In the genomic region with DNA sequence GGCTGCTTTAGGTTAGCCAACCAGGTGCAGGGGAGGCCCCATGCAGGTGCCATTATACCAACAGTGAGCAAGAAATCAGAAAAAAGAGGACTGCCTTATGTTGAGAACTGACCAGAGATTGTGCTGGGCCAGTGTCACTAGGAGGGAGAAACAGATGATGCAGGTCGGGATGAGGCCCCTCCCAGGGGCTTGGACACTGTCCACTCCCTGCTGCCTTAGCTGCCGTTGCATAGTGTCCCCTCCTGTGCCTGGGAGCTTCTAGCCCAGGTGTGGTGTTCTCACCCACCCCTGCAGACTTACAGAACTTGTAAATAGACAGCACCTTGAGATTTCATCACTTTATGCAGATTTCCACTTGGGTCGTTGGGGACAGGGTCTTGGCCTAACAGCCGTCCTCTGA, we compare ENCODE assay signal across 32 cellular contexts.
"Had no signal": no experiment of that assay in that cellular context is flagged by ENCODE, and none has a peak within 500 bp of the region (broad histone marks: within the 10 kb centered on the region; RNA-seq: fewer than 3 reads in every experiment).

No MANE protein-coding gene starts in this region.

- H3K4me1 ChIP-seq: foreskin keratinocyte, stomach had no signal

- H3K4me3 Mint-ChIP-seq: activated CD4-positive, alpha-beta memory T cell treated with anti-CD3 and anti-CD28 coated beads, Interleukin-2, amount 10 ng/mL, durations not matched to agents 7 days and 5 days; activated CD4-positive, alpha-beta T cell treated with anti-CD3 and anti-CD28 coated beads, Interleukin-2, amount 10 ng/mL, durations not matched to agents 24 days and 14 days; activated CD8-positive, alpha-beta memory T cell treated with anti-CD3 and anti-CD28 coated beads, Interleukin-2, amount 10 ng/mL, durations not matched to agents 7 days and 5 days; activated naive CD4-positive, alpha-beta T cell treated with anti-CD3 and anti-CD28 coated beads for 36 hours; dendritic cell treated with granulocyte-macrophage colony-stimulating factor and Interleukin-4, amounts not matched to agents 40 ng/mL and 50 ng/mL, for 4 days; nephron progenitor cell; stimulated activated memory B cell treated with anti-CD40 and anti-IgM and Interleukin-4, amounts not matched to agents 10 μg/mL and 1 μg/mL and 100 μg/mL, for 72 hours; T-helper 1 cell treated with Interleukin-12 subunit alpha and Interleukin-12 subunit beta and Interleukin-4 antibody, amounts not matched to agents 30 μg/mL and 1 μg/mL, for 36 hours had no signal

- H3K27ac ChIP-seq: brain microvascular endothelial cell, esophagus muscularis mucosa, foreskin keratinocyte, neutrophil, ovary, stomach, thyroid gland, upper lobe of left lung, vagina, WERI-Rb-1 had no signal

- H3K27ac Mint-ChIP-seq: activated CD8-positive, alpha-beta memory T cell treated with anti-CD3 and anti-CD28 coated beads, Interleukin-2, amount 10 ng/mL, durations not matched to agents 7 days and 5 days; activated naive CD4-positive, alpha-beta T cell treated with anti-CD3 and anti-CD28 coated beads for 36 hours; dendritic cell treated with granulocyte-macrophage colony-stimulating factor and Interleukin-4, amounts not matched to agents 40 ng/mL and 50 ng/mL, for 4 days; progenitor cell of endocrine pancreas; T-helper 1 cell treated with Interleukin-12 subunit alpha and Interleukin-12 subunit beta and Interleukin-4 antibody, amounts not matched to agents 30 μg/mL and 1 μg/mL, for 36 hours had no signal

- ATAC-seq: activated CD4-positive, CD25-positive, alpha-beta regulatory T cell treated with anti-CD3 and anti-CD28 coated beads, Interleukin-2, amount 50 U/mL, for 24 hours; activated CD8-positive, alpha-beta memory T cell treated with anti-CD3 and anti-CD28 coated beads, Interleukin-2, amount 10 ng/mL, durations not matched to agents 7 days and 5 days; foreskin keratinocyte; mucosa of descending colon; sciatic nerve; stimulated activated memory B cell treated with anti-CD40 and anti-IgM and Interleukin-4, amounts not matched to agents 10 μg/mL and 1 μg/mL and 100 μg/mL, for 72 hours had no signal

- H3K27me3 Mint-ChIP-seq: activated CD4-positive, alpha-beta memory T cell treated with anti-CD3 and anti-CD28 coated beads, Interleukin-2, amount 10 ng/mL, durations not matched to agents 7 days and 5 days; activated CD4-positive, alpha-beta T cell treated with anti-CD3 and anti-CD28 coated beads, Interleukin-2, amount 10 ng/mL, durations not matched to agents 24 days and 14 days; activated CD8-positive, alpha-beta memory T cell treated with anti-CD3 and anti-CD28 coated beads, Interleukin-2, amount 10 ng/mL, durations not matched to agents 7 days and 5 days; dendritic cell treated with granulocyte-macrophage colony-stimulating factor and Interleukin-4, amounts not matched to agents 40 ng/mL and 50 ng/mL, for 4 days; progenitor cell of endocrine pancreas; stimulated activated memory B cell treated with anti-CD40 and anti-IgM and Interleukin-4, amounts not matched to agents 10 μg/mL and 1 μg/mL and 100 μg/mL, for 72 hours had no signal

- H3K9me3 Mint-ChIP-seq: activated CD4-positive, alpha-beta memory T cell treated with anti-CD3 and anti-CD28 coated beads, Interleukin-2, amount 10 ng/mL, durations not matched to agents 7 days and 5 days; activated CD4-positive, alpha-beta T cell treated with anti-CD3 and anti-CD28 coated beads, Interleukin-2, amount 10 ng/mL, durations not matched to agents 24 days and 14 days; activated naive CD4-positive, alpha-beta T cell treated with anti-CD3 and anti-CD28 coated beads for 36 hours; dendritic cell treated with granulocyte-macrophage colony-stimulating factor and Interleukin-4, amounts not matched to agents 40 ng/mL and 50 ng/mL, for 4 days; nephron progenitor cell; stimulated activated memory B cell treated with anti-CD40 and anti-IgM and Interleukin-4, amounts not matched to agents 10 μg/mL and 1 μg/mL and 100 μg/mL, for 72 hours; T-helper 1 cell treated with Interleukin-12 subunit alpha and Interleukin-12 subunit beta and Interleukin-4 antibody, amounts not matched to agents 30 μg/mL and 1 μg/mL, for 36 hours had no signal

- H3K36me3 ChIP-seq: ovary had no signal

- DNase-seq: activated CD4-positive, alpha-beta memory T cell treated with anti-CD3 and anti-CD28 coated beads, Interleukin-2, amount 10 ng/mL, durations not matched to agents 7 days and 5 days; activated CD4-positive, alpha-beta T cell treated with anti-CD3 and anti-CD28 coated beads, Interleukin-2, amount 10 ng/mL, durations not matched to agents 24 days and 14 days; activated CD8-positive, alpha-beta memory T cell treated with anti-CD3 and anti-CD28 coated beads, Interleukin-2, amount 10 ng/mL, durations not matched to agents 7 days and 5 days; activated effector memory CD4-positive, alpha-beta T cell treated with anti-CD3 and anti-CD28 coated beads, Interleukin-2, amount 50 U/mL, for 16 hours; activated naive CD4-positive, alpha-beta T cell treated with anti-CD3 and anti-CD28 coated beads for 36 hours; amniotic stem cell; brain microvascular endothelial cell; caudate nucleus; effector CD4-positive, alpha-beta T cell; foreskin keratinocyte; mucosa of descending colon; nephron progenitor cell; ovary; stimulated activated CD4-positive, alpha-beta T cell treated with anti-CD3 and anti-CD28 coated beads, Interleukin-12 subunit alpha, Interleukin-12 subunit beta, amount 100 ng/mL, for 4 hours; stimulated activated CD4-positive, alpha-beta T cell treated with anti-CD3 and anti-CD28 coated beads, Interleukin-4, amount 100 ng/mL, for 24 hours; stomach; T1000; thyroid gland; upper lobe of left lung; WERI-Rb-1 had no signal

- H3K4me3 ChIP-seq: esophagus muscularis mucosa, left lung, lung, mucosa of descending colon, ovary, skin epidermis, stomach, thyroid gland, upper lobe of left lung, vagina had no signal

- H3K27me3 ChIP-seq: brain microvascular endothelial cell, esophagus muscularis mucosa, foreskin keratinocyte, left lung, neutrophil, ovary, stomach, thyroid gland, upper lobe of left lung, vagina had no signal

- H3K9me3 ChIP-seq: esophagus muscularis mucosa, left lung, mucosa of descending colon, neutrophil, ovary, stomach, thyroid gland, upper lobe of left lung, vagina had no signal
